ENCODE assay signal across 27 cellular contexts in the genomic region with DNA sequence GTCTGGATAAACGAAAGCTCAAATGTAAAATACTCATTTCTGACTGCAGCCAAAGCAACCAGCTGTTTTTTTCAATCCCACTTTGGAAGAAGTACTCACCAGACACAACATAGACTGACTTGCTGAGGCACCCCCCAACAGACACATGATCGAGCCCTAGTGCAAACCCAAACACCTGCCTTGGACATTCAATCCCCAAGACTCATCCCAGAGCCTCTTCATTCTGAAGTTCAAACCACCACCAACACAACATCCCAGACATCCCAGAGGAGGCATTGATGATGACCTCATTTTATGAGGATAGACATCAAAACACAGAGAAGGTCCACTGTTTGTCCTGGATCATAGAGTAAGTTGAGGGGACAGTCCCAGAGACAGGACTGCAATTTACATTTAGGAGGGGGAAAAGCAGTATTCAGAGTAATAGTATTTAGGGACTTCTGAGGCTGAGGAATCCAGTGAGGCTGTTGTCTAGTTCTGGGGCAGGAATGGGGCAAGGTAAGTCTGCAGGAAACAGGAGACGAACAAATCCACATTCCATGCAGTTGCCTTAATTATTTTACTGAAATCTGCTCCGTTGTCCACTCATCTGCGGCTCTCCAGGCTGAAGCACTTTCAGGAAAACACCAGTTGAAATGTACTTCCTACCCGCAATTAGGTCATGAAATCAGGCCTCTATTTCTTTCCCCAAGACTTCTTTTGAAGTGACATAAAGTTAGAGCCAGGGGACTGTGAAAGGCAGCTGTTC. TPM values are rescaled to one million over a fixed set of nuclear protein-coding genes. Genes with fewer than 3 reads are reported as not detected.
DNase-seq lines count a peak whose midpoint lies in the region; TF ChIP-seq lines count a peak whose summit lies in the region.
"Had no signal": no experiment of that assay in that cellular context is flagged by ENCODE, and none has a peak within 500 bp of the region (broad histone marks: within the 10 kb centered on the region; RNA-seq: fewer than 3 reads in every experiment).

No MANE protein-coding gene starts in this region.

- H3K9me3 Mint-ChIP-seq in brain (peaks cover 6 to 22% (median 20%) of the 10 kb centered on the region in 5 experiments), nephron progenitor cell (peaks cover 23% of the 10 kb centered on the region)

- H3K9me3 ChIP-seq in HEK293 (ENCODE audit: control insufficient read depth, insufficient read depth, low read depth, low read length) (no peaks in the 10 kb centered on the region), stomach smooth muscle (ENCODE audit: control insufficient read depth in 2 of 2, low read length in 2 of 2) (peaks cover 4 to 5% of the 10 kb centered on the region in 2 donors), ovary (no peaks in the 10 kb centered on the region)
- H3K9me3 ChIP-seq: sigmoid colon had no signal

- H3K36me3 ChIP-seq in HEK293 (ENCODE audit: control insufficient read depth in 2 of 2, insufficient read depth in 1 of 2, low read length in 2 of 2) (peaks cover 0 to 16% of the 10 kb centered on the region in 2 experiments; a peak in 1 of 3 replicates), stomach smooth muscle (ENCODE audit: control insufficient read depth in 2 of 2, insufficient read depth in 2 of 2, low read length in 2 of 2) (no peaks in the 10 kb centered on the region), ovary (no peaks in the 10 kb centered on the region)
- H3K36me3 ChIP-seq: heart left ventricle, sigmoid colon had no signal

- TF ChIP-seq EP300 in ovary (IDR thresholded peaks at IDR 0.05): no peak

- no peaks in the 10 kb centered on the region for H3K4me1 ChIP-seq in HEK293 (ENCODE audit: control insufficient read depth, insufficient read depth, low read length)
- H3K4me1 ChIP-seq in stomach smooth muscle (ENCODE audit: control insufficient read depth, insufficient read depth, low read length): peaks cover 29% of the 10 kb centered on the region
- peaks cover 13% of the 10 kb centered on the region for H3K4me1 ChIP-seq in ovary (ENCODE audit: insufficient read depth)
- H3K4me1 ChIP-seq: parathyroid adenoma had no signal

- intact Hi-C loops in ovary (cut with DNase I): no loop called here

- H3K27me3 ChIP-seq in stomach smooth muscle (ENCODE audit: control insufficient read depth in 1 of 2, insufficient read depth in 2 of 2, low read length in 2 of 2) (no peaks in the 10 kb centered on the region), ovary (no peaks in the 10 kb centered on the region)
- H3K27me3 ChIP-seq: heart left ventricle, sigmoid colon had no signal

- H3K27ac ChIP-seq in HEK293 (ENCODE audit: extremely low read depth, low read depth, low read length) (no peak overlapping the region), stomach smooth muscle (ENCODE audit: low read length) (peak overlapping the region; percentile 46), ovary (peak overlapping the region in 1 of 2 donors; percentile 38)
- H3K27ac ChIP-seq: parathyroid adenoma, RWPE1 had no signal

- no peak for TF ChIP-seq CTCF in HEK293 (tag by site-specific recombination; IDR thresholded peaks at IDR 0.05)
- no peak for TF ChIP-seq CTCF in brain (conservative IDR thresholded peaks at IDR 0.05)
- no peak for TF ChIP-seq CTCF in nephron progenitor cell (IDR thresholded peaks at IDR 0.05)
- TF ChIP-seq CTCF in ovary (IDR thresholded peaks at IDR 0.05): no peak

- H3K4me1 Mint-ChIP-seq in brain (peaks cover 16% of the 10 kb centered on the region), nephron progenitor cell (peaks cover 11% of the 10 kb centered on the region)
- H3K4me1 Mint-ChIP-seq: activated naive CD8-positive, alpha-beta T cell treated with anti-CD3 and anti-CD28 coated beads, Interleukin-2, amount 50 U/mL, for 24 hours; central memory CD8-positive, alpha-beta T cell had no signal

- H3K9ac ChIP-seq in stomach smooth muscle (ENCODE audit: low read length in 2 of 2): no peak overlapping the region
- H3K9ac ChIP-seq: parathyroid adenoma had no signal

- H3K4me3 ChIP-seq in HEK293 (ENCODE audit: low read depth, low read length): no peak overlapping the region
- peak overlapping the region in 1 of 2 donors; percentile 15 for H3K4me3 ChIP-seq in stomach smooth muscle (ENCODE audit: low read length in 2 of 2)
- H3K4me3 ChIP-seq in ovary: no peak overlapping the region
- H3K4me3 ChIP-seq: GM12878, heart left ventricle, K562, sigmoid colon had no signal

- POLR2A ChIA-PET in HEK293 (lab: Yijun Ruan, JAX): no interaction called here

- WGBS in ovary, 3 donors: 66 to 73% (median 72%) methylated on average over 6 of the region's 6 CpGs

- H3K27me3 Mint-ChIP-seq in brain (no peaks in the 10 kb centered on the region), nephron progenitor cell (ENCODE audit: low read depth, poor library complexity) (peaks cover 8% of the 10 kb centered on the region)
- H3K27me3 Mint-ChIP-seq: activated naive CD8-positive, alpha-beta T cell treated with anti-CD3 and anti-CD28 coated beads, Interleukin-2, amount 50 U/mL, for 24 hours; central memory CD8-positive, alpha-beta T cell had no signal

- no peak for TF ChIP-seq POLR2A in ovary (IDR thresholded peaks at IDR 0.05)

- DNase-seq in nephron progenitor cell (no peak), NCI-H2171 (lab: John Stamatoyannopoulos, UW) (no peak), iPS-NIHi11 (ENCODE audit: low spot score) (no peak), ovary (no peak)
- DNase-seq: activated naive CD8-positive, alpha-beta T cell treated with anti-CD3 and anti-CD28 coated beads, Interleukin-2, amount 50 U/mL, for 24 hours; activated T-cell treated with anti-CD3 and anti-CD28 coated beads, Interleukin-2, amount 50 U/mL, for 72 hours; DMS 273 treated with DMSO at 0.1 percent for 48 hours; erythroblast; GOT3; natural killer cell; NCI-H1105; NCI-H187; NCI-H2171 treated with DMSO at 0.1 percent for 48 hours; NCI-H524; OCI-M1; stimulated activated CD4-positive, alpha-beta T cell treated with anti-CD3 and anti-CD28 coated beads, Interleukin-15, amount 100 ng/mL, for 24 hours; stimulated activated naive CD4-positive, alpha-beta T cell had no signal

- H3K27ac Mint-ChIP-seq in brain (peak overlapping the region in 4 of 5 experiments; percentile 15 to 78 (median 44)), nephron progenitor cell (peak overlapping the region; percentile 1)
- H3K27ac Mint-ChIP-seq: activated naive CD8-positive, alpha-beta T cell treated with anti-CD3 and anti-CD28 coated beads, Interleukin-2, amount 50 U/mL, for 24 hours; activated T-cell treated with anti-CD3 and anti-CD28 coated beads, Interleukin-2, amount 50 U/mL, for 72 hours; natural killer cell had no signal

- H3K4me3 Mint-ChIP-seq in brain (peak overlapping the region in 1 of 5 experiments; percentile 8), nephron progenitor cell (no peak overlapping the region)
- H3K4me3 Mint-ChIP-seq: activated naive CD8-positive, alpha-beta T cell treated with anti-CD3 and anti-CD28 coated beads, Interleukin-2, amount 50 U/mL, for 24 hours; activated T-cell treated with anti-CD3 and anti-CD28 coated beads, Interleukin-2, amount 50 U/mL, for 72 hours; central memory CD8-positive, alpha-beta T cell; natural killer cell had no signal

- CTCF ChIA-PET in HEK293 (lab: Yijun Ruan, JAX): interaction anchor here (0.5 kb wide), 1 partner anchor 109 kb away, joined by 3 read pairs; no protein-coding TSS in a partner anchor

- peaks cover 19% of the 10 kb centered on the region for H3K36me3 Mint-ChIP-seq in brain
- H3K36me3 Mint-ChIP-seq in nephron progenitor cell (ENCODE audit: low read depth): peaks cover 23% of the 10 kb centered on the region

TF ChIP-seq in HEK293, 187 proteins besides CTCF, POLR2A, EP300 and RAD21:
- TF ChIP-seq, protein P1, sequence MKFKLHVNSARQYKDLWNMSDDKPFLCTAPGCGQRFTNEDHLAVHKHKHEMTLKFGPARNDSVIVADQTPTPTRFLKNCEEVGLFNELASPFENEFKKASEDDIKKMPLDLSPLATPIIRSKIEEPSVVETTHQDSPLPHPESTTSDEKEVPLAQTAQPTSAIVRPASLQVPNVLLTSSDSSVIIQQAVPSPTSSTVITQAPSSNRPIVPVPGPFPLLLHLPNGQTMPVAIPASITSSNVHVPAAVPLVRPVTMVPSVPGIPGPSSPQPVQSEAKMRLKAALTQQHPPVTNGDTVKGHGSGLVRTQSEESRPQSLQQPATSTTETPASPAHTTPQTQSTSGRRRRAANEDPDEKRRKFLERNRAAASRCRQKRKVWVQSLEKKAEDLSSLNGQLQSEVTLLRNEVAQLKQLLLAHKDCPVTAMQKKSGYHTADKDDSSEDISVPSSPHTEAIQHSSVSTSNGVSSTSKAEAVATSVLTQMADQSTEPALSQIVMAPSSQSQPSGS (tag by site-specific recombination; IDR thresholded peaks at IDR 0.05; ENCODE audit: low read depth): peak; percentile 46; the same call in 1 of the 2 replicates
- TF ChIP-seq ZNF549 (tag by site-specific recombination; IDR thresholded peaks at IDR 0.05): no peak
- TF ChIP-seq REST (tag by site-specific recombination; IDR thresholded peaks at IDR 0.05): no peak
TF ChIP-seq in HEK293: peak in this region for 1.

RNA-seq across cellular contexts. Expression of gene CLPB, which starts 54.8 kb away (rescaled TPM):
- polyA plus RNA-seq in brain (ENCODE audit: insufficient read depth, low read depth, low replicate concordance): 28.6 TPM
- total RNA-seq in ovary: 10 to 100 TPM; 10.0 to 25.1 (median 14.8) TPM
- 10 to 100 TPM in 1 of 2 donors, 1 to 10 TPM in 1; 3.4 to 11.9 TPM for polyA plus RNA-seq in ovary
